In genomic region chr6:138576303-138576702, GRCh38 we compare ENCODE assay signal across 16 cellular contexts.
DNase-seq lines count a peak whose midpoint lies in the region; ATAC-seq, FAIRE-seq and TF ChIP-seq lines count a peak whose summit lies in the region.
"Had no signal": no experiment of that assay in that cellular context is flagged by ENCODE, and none has a peak within 500 bp of the region (broad histone marks: within the 10 kb centered on the region; RNA-seq: fewer than 3 reads in every experiment).

No MANE protein-coding gene starts in this region.

- no peaks in the 10 kb centered on the region for H3K9me3 ChIP-seq in H9 (ENCODE audit: control insufficient read depth, low read depth, low read length)
- H3K9me3 ChIP-seq: Caco-2, pancreas had no signal

- H2BK15ac ChIP-seq in H9 (ENCODE audit: low read depth, low read length), result no peak overlapping the region

- no peak overlapping the region for H3K18ac ChIP-seq in H9 (ENCODE audit: insufficient read length, low read depth, low read length)

- DNase-seq in H9 (no peak), NCI-H1105 treated with DMSO at 0.1 percent for 48 hours (lab: John Stamatoyannopoulos, UW) (peak; percentile 91), NCI-H524 (lab: John Stamatoyannopoulos, UW) (peak; percentile 86 to 89), nephron progenitor cell (no peak), D721Med (ENCODE audit: insufficient read length, low spot score) (no peak), NCI-H187 treated with DMSO at 0.1 percent for 48 hours (lab: John Stamatoyannopoulos, UW) (no peak)
- no peak for DNase-seq in effector memory CD8-positive, alpha-beta T cell
- DNase-seq: activated CD8-positive, alpha-beta memory T cell treated with anti-CD3 and anti-CD28 coated beads, Interleukin-2, amount 50 U/mL, for 48 hours; activated gamma-delta T cell; Caco-2; NCI-H2029; pancreas; SHP77 treated with DMSO at 0.1 percent for 48 hours had no signal

- H4K20me1 ChIP-seq in H9 (ENCODE audit: control insufficient read depth, insufficient read depth, insufficient read length), result no peaks in the 10 kb centered on the region

- H3K14ac ChIP-seq in H9 (ENCODE audit: insufficient read depth, low read length), result no peak overlapping the region

- no peak overlapping the region for H3K56ac ChIP-seq in H9 (ENCODE audit: insufficient read length, low read depth, low read length)

- no peak overlapping the region for H2BK12ac ChIP-seq in H9 (ENCODE audit: insufficient read length, low read depth, low read length)

- H3K9me3 Mint-ChIP-seq in H9 (no peaks in the 10 kb centered on the region), nephron progenitor cell (no peaks in the 10 kb centered on the region)
- no peaks in the 10 kb centered on the region for H3K9me3 Mint-ChIP-seq in effector memory CD8-positive, alpha-beta T cell
- H3K9me3 Mint-ChIP-seq: stimulated activated memory B cell treated with anti-CD40 and anti-IgM and Interleukin-4, amounts not matched to agents 10 μg/mL and 1 μg/mL and 100 μg/mL, for 72 hours had no signal

- no peaks in the 10 kb centered on the region for H3K27me3 Mint-ChIP-seq in H9 (ENCODE audit: low read depth)
- peaks cover 3% of the 10 kb centered on the region for H3K27me3 Mint-ChIP-seq in nephron progenitor cell (ENCODE audit: low read depth, poor library complexity)
- H3K27me3 Mint-ChIP-seq in effector memory CD8-positive, alpha-beta T cell, result peaks cover 8 to 12% of the 10 kb centered on the region in 2 donors

- no peak overlapping the region for H2BK5ac ChIP-seq in H9 (ENCODE audit: insufficient read length, low read length)

- no peak for FAIRE-seq in D721Med (lab: Jason Lieb, UNC)
- FAIRE-seq: frontal cortex, pancreas had no signal

- H2BK20ac ChIP-seq in H9 (ENCODE audit: low read depth, low read length, poor library complexity, severe bottlenecking), result no peak overlapping the region

- H3K9ac ChIP-seq in H9 (ENCODE audit: extremely low read depth, insufficient read length, low read length), result no peak overlapping the region

- H3K4me2 ChIP-seq in H9 (ENCODE audit: insufficient read depth, insufficient read length, low read length), result no peak overlapping the region

- H2BK120ac ChIP-seq in H9 (ENCODE audit: low read depth, low read length, poor library complexity, severe bottlenecking), result no peak overlapping the region

- H3K27me3 ChIP-seq in H9 (ENCODE audit: insufficient read depth, low read length), result no peaks in the 10 kb centered on the region
- H3K27me3 ChIP-seq: pancreas had no signal

- no peak overlapping the region for H3T11ph ChIP-seq in H9 (ENCODE audit: low read length)

- H3K79me2 ChIP-seq in H9 (ENCODE audit: insufficient read depth, low read length), result peaks cover 2% of the 10 kb centered on the region; the same call in 1 of the 2 replicates

- no peak overlapping the region for H2AFZ ChIP-seq in H9 (ENCODE audit: low read length)

- H3K27ac ChIP-seq in H9 (ENCODE audit: insufficient read length, low read depth, low read length), result no peak overlapping the region
- H3K27ac ChIP-seq: pancreas had no signal

- H3K4me1 ChIP-seq in H9 (ENCODE audit: insufficient read depth, low read length), result peaks cover 11% of the 10 kb centered on the region
- H3K4me1 ChIP-seq: Caco-2, pancreas had no signal

- TF ChIP-seq CTCF in H9 (conservative IDR thresholded peaks at IDR 0.05) (no peak), nephron progenitor cell (IDR thresholded peaks at IDR 0.05) (no peak), D721Med (IDR thresholded peaks at IDR 0.05; ENCODE audit: insufficient read depth, missing control alignments) (no peak)

- no peak overlapping the region for H3K4ac ChIP-seq in H9 (ENCODE audit: low read depth, low read length)

- H3K36me3 Mint-ChIP-seq in H9 (ENCODE audit: insufficient read depth in 1 of 3, low read depth in 3 of 3), result no peaks in the 10 kb centered on the region
- H3K36me3 Mint-ChIP-seq in nephron progenitor cell (ENCODE audit: low read depth), result no peaks in the 10 kb centered on the region
- no peaks in the 10 kb centered on the region for H3K36me3 Mint-ChIP-seq in effector memory CD8-positive, alpha-beta T cell (ENCODE audit: insufficient read depth)
- H3K36me3 Mint-ChIP-seq: stimulated activated memory B cell treated with anti-CD40 and anti-IgM and Interleukin-4, amounts not matched to agents 10 μg/mL and 1 μg/mL and 100 μg/mL, for 72 hours had no signal

- peaks cover 33 to 44% of the 10 kb centered on the region in 2 experiments for H3K4me1 Mint-ChIP-seq in H9
- peaks cover 28% of the 10 kb centered on the region for H3K4me1 Mint-ChIP-seq in nephron progenitor cell
- H3K4me1 Mint-ChIP-seq in effector memory CD8-positive, alpha-beta T cell (ENCODE audit: low read depth in 2 of 2), result no peaks in the 10 kb centered on the region

- H4K5ac ChIP-seq in H9 (ENCODE audit: insufficient read length, low read depth, low read length), result no peak overlapping the region

- H3K27ac Mint-ChIP-seq in H9 (peak overlapping the region in 2 of 3 experiments; percentile 75 to 82; a peak in 3 of 7 replicates), nephron progenitor cell (peak overlapping the region; percentile 58)
- no peak overlapping the region for H3K27ac Mint-ChIP-seq in effector memory CD8-positive, alpha-beta T cell

- no peak for ATAC-seq in effector memory CD8-positive, alpha-beta T cell (replicated peaks)
- ATAC-seq: pancreas, sciatic nerve had no signal

- H3K23ac ChIP-seq in H9 (ENCODE audit: insufficient read length, low read depth, low read length), result no peak overlapping the region

- H3K79me1 ChIP-seq in H9 (ENCODE audit: insufficient read depth, low read depth, low read length, poor library complexity, severe bottlenecking), result no peaks in the 10 kb centered on the region

- H2AK5ac ChIP-seq in H9 (ENCODE audit: insufficient read length, low read length), result no peak overlapping the region

- H3K23me2 ChIP-seq in H9 (ENCODE audit: insufficient read length, low read depth, low read length, poor library complexity, severe bottlenecking), result peaks cover 9% of the 10 kb centered on the region

- H4K91ac ChIP-seq in H9 (ENCODE audit: insufficient read length, low read depth, low read length), result no peak overlapping the region

- WGBS in H9 (ENCODE audit: extremely low coverage, insufficient read length, low lambda C conversion rate), result no CpG with 5 or more reads among the region's 6 CpGs

- H4K8ac ChIP-seq in H9 (replicated peaks; ENCODE audit: insufficient read length, low read depth, low read length), result no peak overlapping the region

- H3K4me3 Mint-ChIP-seq in H9 (no peak overlapping the region), nephron progenitor cell (peak overlapping the region; percentile 13)
- H3K4me3 Mint-ChIP-seq in effector memory CD8-positive, alpha-beta T cell, result no peak overlapping the region
- H3K4me3 Mint-ChIP-seq: stimulated activated memory B cell treated with anti-CD40 and anti-IgM and Interleukin-4, amounts not matched to agents 10 μg/mL and 1 μg/mL and 100 μg/mL, for 72 hours had no signal

Comparison
In these comparisons a context has a peak if more than half of its experiments do, and no peak if none do; other contexts are left out.
1. DNase-seq: peak in NCI-H1105 treated with DMSO at 0.1 percent for 48 hours (single experiment) and NCI-H524 (2 of 2); none in H9 (single experiment), nephron progenitor cell (single experiment), D721Med (single experiment), effector memory CD8-positive, alpha-beta T cell (0 of 3) and NCI-H187 treated with DMSO at 0.1 percent for 48 hours (single experiment).
2. H3K27ac Mint-ChIP-seq: peak in H9 (2 of 3) and nephron progenitor cell (single experiment); none in effector memory CD8-positive, alpha-beta T cell (0 of 2).